ENCODE assay signal across 8 cellular contexts in the genomic region with DNA sequence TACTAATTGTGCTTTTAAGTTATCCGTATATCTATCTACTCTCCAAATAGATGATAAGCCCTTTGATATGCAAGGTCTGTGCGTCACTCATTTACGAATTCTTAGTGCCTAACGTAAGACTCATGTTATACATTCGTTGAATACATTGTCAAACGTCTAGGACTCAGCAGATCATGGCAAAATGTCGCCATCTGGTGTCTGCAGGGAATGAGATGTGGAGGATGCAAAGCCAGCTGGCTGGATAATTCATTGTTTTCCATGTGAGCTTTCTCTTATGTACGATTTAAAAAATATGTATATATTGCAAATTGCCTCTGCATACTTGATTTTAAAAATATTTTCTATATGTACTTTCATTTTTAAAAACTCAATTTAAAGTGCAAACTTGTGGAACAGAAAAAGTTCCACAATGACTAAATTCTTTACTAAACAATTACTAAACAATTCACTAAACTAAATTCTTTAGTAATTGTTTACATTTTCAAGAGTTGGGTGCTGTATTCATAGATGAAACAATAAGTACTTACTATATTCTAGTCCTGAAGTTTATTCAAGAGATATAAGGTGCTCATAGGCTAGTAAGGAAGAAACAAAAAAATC. TPM values are rescaled to one million over a fixed set of nuclear protein-coding genes. Genes with fewer than 3 reads are reported as not detected.
DNase-seq lines count a peak whose midpoint lies in the region; ATAC-seq and TF ChIP-seq lines count a peak whose summit lies in the region.

No MANE protein-coding gene starts in this region.

- TF ChIP-seq EP300 in upper lobe of left lung (IDR thresholded peaks at IDR 0.05) = no peak

- peak; percentile 70 for ATAC-seq in HG03432 (IDR thresholded peaks at IDR 0.05; ENCODE audit: unreplicated experiment)
- peak; percentile 55 for ATAC-seq in esophagus mucosa
- ATAC-seq in upper lobe of left lung (ENCODE audit: low FRiP score in 2 of 2) = peak; percentile 43 to 53
- ATAC-seq in GM18520 (IDR thresholded peaks at IDR 0.05; ENCODE audit: unreplicated experiment) = no peak

- WGBS in upper lobe of left lung, 2 donors = 4 to 6% methylated on average over 8 of the region's 8 CpGs

- no peak overlapping the region for H3K4me3 ChIP-seq in upper lobe of left lung

- TF ChIP-seq POLR2A in upper lobe of left lung (IDR thresholded peaks at IDR 0.05) = no peak

- no peak overlapping the region for H3K27ac Mint-ChIP-seq in nephron

- H3K27ac ChIP-seq in upper lobe of left lung = no peak overlapping the region

- H3K27me3 Mint-ChIP-seq in nephron (ENCODE audit: low read depth) = peaks cover 12% of the 10 kb centered on the region

- no peaks in the 10 kb centered on the region for H3K9me3 Mint-ChIP-seq in nephron

- DNase-seq in ELR (ENCODE audit: low read depth) = peak; percentile 72
- peak; percentile 27 for DNase-seq in NCI-H82 treated with DMSO at 0.1 percent for 48 hours (lab: John Stamatoyannopoulos, UW; ENCODE audit: unreplicated experiment)
- peak; percentile 59 for DNase-seq in activated CD8-positive, alpha-beta memory T cell treated with anti-CD3 and anti-CD28 coated beads, Interleukin-2, amount 50 U/mL, for 4 hours
- DNase-seq in upper lobe of left lung = peak in 1 of 2 donors; percentile 44

- no peaks in the 10 kb centered on the region for H3K4me1 ChIP-seq in upper lobe of left lung

- H3K36me3 Mint-ChIP-seq in nephron (ENCODE audit: low read depth) = no peaks in the 10 kb centered on the region

- H3K4me3 Mint-ChIP-seq in nephron = no peak overlapping the region

- H3K27me3 ChIP-seq in upper lobe of left lung = no peaks in the 10 kb centered on the region

- no peaks in the 10 kb centered on the region for H3K36me3 ChIP-seq in upper lobe of left lung

- peak; percentile 81 to 89 (median 88) for TF ChIP-seq CTCF in nephron (IDR thresholded peaks at IDR 0.05; ENCODE audit: unreplicated experiment in 3 of 3)
- TF ChIP-seq CTCF in upper lobe of left lung (IDR thresholded peaks at IDR 0.05) = peak in 4 of 6 experiments; percentile 36 to 55 (median 44)

- H3K9me3 ChIP-seq in upper lobe of left lung = no peaks in the 10 kb centered on the region

- peaks cover 6% of the 10 kb centered on the region for H3K4me1 Mint-ChIP-seq in nephron

RNA-seq across cellular contexts. Expression of a gene that starts 33.8 kb away (rescaled TPM):
- total RNA-seq in esophagus mucosa = 4.9 TPM
- total RNA-seq in upper lobe of left lung = 10 to 100 TPM in 2 of 6 donors, 1 to 10 TPM in 3, under 1 TPM in 1; 1.00 to 11.4 (median 8.8) TPM

RNA-seq across cellular contexts. Expression of a gene that starts 46.6 kb away (rescaled TPM):
- not detected for total RNA-seq in esophagus mucosa
- not detected for total RNA-seq in upper lobe of left lung

RNA-seq across cellular contexts. Expression of a gene that starts 53.3 kb away (rescaled TPM):
- total RNA-seq in esophagus mucosa (0.24 TPM), upper lobe of left lung (1 to 10 TPM in 3 of 6 donors, under 1 TPM in 1, not detected in 2; 0.46 to 2.7 (median 1.4) TPM)
